In the genomic region with DNA sequence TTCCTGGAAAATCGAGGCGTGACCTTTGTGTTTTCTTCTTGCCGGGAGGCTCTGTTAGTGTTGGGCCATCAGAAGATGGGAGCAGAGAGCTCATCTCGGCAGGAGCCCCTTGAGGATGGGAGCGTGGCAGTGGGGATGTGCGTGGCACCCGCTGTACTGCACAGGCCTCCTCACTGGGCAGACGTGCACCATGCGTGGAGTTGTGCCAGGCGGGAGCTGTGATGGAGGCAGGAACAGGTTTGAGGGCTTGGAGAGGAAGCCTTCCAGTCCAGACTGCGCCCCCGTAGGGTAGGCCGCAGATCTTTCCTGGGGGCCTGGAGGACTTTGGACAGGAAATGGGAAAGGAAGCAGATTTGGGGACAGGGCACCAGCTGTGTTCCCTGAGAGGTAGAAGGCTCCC, we compare ENCODE assay signal across 12 cellular contexts.
"Had no signal": no experiment of that assay in that cellular context is flagged by ENCODE, and none has a peak within 500 bp of the region (broad histone marks: within the 10 kb centered on the region; RNA-seq: fewer than 3 reads in every experiment).

No MANE protein-coding gene starts in this region.

- H3K27me3 ChIP-seq: ascending aorta, esophagus muscularis mucosa, uterus had no signal

- H3K36me3 Mint-ChIP-seq: naive thymus-derived CD4-positive, alpha-beta T cell; stimulated activated memory B cell treated with anti-CD40 and anti-IgM and Interleukin-4, amounts not matched to agents 10 μg/mL and 1 μg/mL and 100 μg/mL, for 72 hours had no signal

- H3K4me1 Mint-ChIP-seq: activated CD4-positive, alpha-beta memory T cell treated with anti-CD3 and anti-CD28 coated beads, Interleukin-2, amount 10 ng/mL, durations not matched to agents 7 days and 5 days; naive thymus-derived CD4-positive, alpha-beta T cell; stimulated activated memory B cell treated with anti-CD40 and anti-IgM and Interleukin-4, amounts not matched to agents 10 μg/mL and 1 μg/mL and 100 μg/mL, for 72 hours had no signal

- H3K9me3 ChIP-seq: ascending aorta, esophagus muscularis mucosa, neutrophil, uterus had no signal

- H3K4me3 Mint-ChIP-seq: activated CD4-positive, alpha-beta memory T cell treated with anti-CD3 and anti-CD28 coated beads, Interleukin-2, amount 10 ng/mL, durations not matched to agents 7 days and 5 days; activated CD4-positive, alpha-beta T cell treated with anti-CD3 and anti-CD28 coated beads for 36 hours; activated T-cell treated with anti-CD3 and anti-CD28 coated beads, Interleukin-2, amount 50 U/mL, for 4 hours; stimulated activated memory B cell treated with anti-CD40 and anti-IgM and Interleukin-4, amounts not matched to agents 10 μg/mL and 1 μg/mL and 100 μg/mL, for 72 hours had no signal

- H3K9ac ChIP-seq: parathyroid adenoma had no signal

- H3K4me1 ChIP-seq: ascending aorta, uterus had no signal

- H3K27ac ChIP-seq: ascending aorta, esophagus muscularis mucosa, neutrophil, parathyroid adenoma, uterus, VCaP had no signal

- H3K9me3 Mint-ChIP-seq: activated CD4-positive, alpha-beta memory T cell treated with anti-CD3 and anti-CD28 coated beads, Interleukin-2, amount 10 ng/mL, durations not matched to agents 7 days and 5 days; activated T-cell treated with anti-CD3 and anti-CD28 coated beads, Interleukin-2, amount 50 U/mL, for 4 hours; stimulated activated memory B cell treated with anti-CD40 and anti-IgM and Interleukin-4, amounts not matched to agents 10 μg/mL and 1 μg/mL and 100 μg/mL, for 72 hours had no signal

- H3K79me2 ChIP-seq: parathyroid adenoma had no signal

- FAIRE-seq: colon had no signal

- H3K4me3 ChIP-seq: ascending aorta, esophagus muscularis mucosa, uterus had no signal

- H3K27ac Mint-ChIP-seq: activated CD4-positive, alpha-beta memory T cell treated with anti-CD3 and anti-CD28 coated beads, Interleukin-2, amount 10 ng/mL, durations not matched to agents 7 days and 5 days; activated CD4-positive, alpha-beta T cell treated with anti-CD3 and anti-CD28 coated beads for 36 hours; naive thymus-derived CD4-positive, alpha-beta T cell; stimulated activated memory B cell treated with anti-CD40 and anti-IgM and Interleukin-4, amounts not matched to agents 10 μg/mL and 1 μg/mL and 100 μg/mL, for 72 hours had no signal

- H3K36me3 ChIP-seq: neutrophil, uterus had no signal

- H2AFZ ChIP-seq: parathyroid adenoma had no signal
